27 cellular contexts compared by ENCODE assay signal in genomic region chr10:2893991-2894390, GRCh38.
"Had no signal": no experiment of that assay in that cellular context is flagged by ENCODE, and none has a peak within 500 bp of the region (broad histone marks: within the 10 kb centered on the region; RNA-seq: fewer than 3 reads in every experiment).

No MANE protein-coding gene starts in this region.

- H3K4me1 Mint-ChIP-seq: naive thymus-derived CD8-positive, alpha-beta T cell; neural crest cell; stimulated activated effector memory CD8-positive, alpha-beta T cell treated with anti-CD3 and anti-CD28 coated beads, Interleukin-12 subunit alpha, Interleukin-12 subunit beta, amount 100 ng/mL, for 72 hours; stimulated activated naive B cell treated with anti-CD40 and anti-IgM and Interleukin-4, amounts not matched to agents 10 μg/mL and 1 μg/mL and 100 μg/mL, for 72 hours had no signal

- H3K27ac Mint-ChIP-seq: natural killer cell treated with Interleukin-12 subunit alpha and Interleukin-12 subunit beta and Interleukin-15 and Interleukin-18, amount 100 ng/mL, for 72 hours; nephron progenitor cell; stimulated activated effector memory CD8-positive, alpha-beta T cell treated with anti-CD3 and anti-CD28 coated beads, Interleukin-12 subunit alpha, Interleukin-12 subunit beta, amount 100 ng/mL, for 72 hours; stimulated activated naive B cell treated with anti-CD40 and anti-IgM and Interleukin-4, amounts not matched to agents 10 μg/mL and 1 μg/mL and 100 μg/mL, for 72 hours; stimulated activated naive CD8-positive, alpha-beta T cell treated with anti-CD3 and anti-CD28 coated beads, Interleukin-15, Interleukin-2, amounts not matched to agents 100 ng/mL and 50 ng/mL, for 24 hours had no signal

- H3K4me1 ChIP-seq: pancreas, prostate gland, right lobe of liver, sigmoid colon, stomach, thyroid gland, tibial nerve, upper lobe of left lung, vagina had no signal

- H3K4me3 Mint-ChIP-seq: naive thymus-derived CD8-positive, alpha-beta T cell; natural killer cell treated with Interleukin-12 subunit alpha and Interleukin-12 subunit beta and Interleukin-15 and Interleukin-18, amount 100 ng/mL, for 72 hours; nephron progenitor cell; neural crest cell; stimulated activated effector memory CD8-positive, alpha-beta T cell treated with anti-CD3 and anti-CD28 coated beads, Interleukin-12 subunit alpha, Interleukin-12 subunit beta, amount 100 ng/mL, for 72 hours; stimulated activated naive B cell treated with anti-CD40 and anti-IgM and Interleukin-4, amounts not matched to agents 10 μg/mL and 1 μg/mL and 100 μg/mL, for 72 hours; stimulated activated naive CD8-positive, alpha-beta T cell treated with anti-CD3 and anti-CD28 coated beads, Interleukin-15, Interleukin-2, amounts not matched to agents 100 ng/mL and 50 ng/mL, for 24 hours had no signal

- DNase-seq: naive thymus-derived CD8-positive, alpha-beta T cell; nephron progenitor cell; occipital lobe; pancreas; retina; right cardiac atrium; right lobe of liver; sigmoid colon; small intestine; stimulated activated CD4-positive, alpha-beta T cell treated with anti-CD3 and anti-CD28 coated beads, Interleukin-15, amount 100 ng/mL, for 24 hours; stimulated activated CD4-positive, alpha-beta T cell treated with anti-CD3 and anti-CD28 coated beads, Interleukin-2, amount 100 ng/mL, for 24 hours; stimulated activated CD4-positive, alpha-beta T cell treated with anti-CD3 and anti-CD28 coated beads, Interleukin-2, amount 100 ng/mL, for 48 hours; stimulated activated CD4-positive, alpha-beta T cell treated with anti-CD3 and anti-CD28 coated beads, Interleukin-4, amount 100 ng/mL, for 24 hours; stimulated activated naive B cell treated with anti-CD40 and anti-IgM and Interleukin-4, amounts not matched to agents 10 μg/mL and 1 μg/mL and 100 μg/mL, for 72 hours; stimulated activated naive CD4-positive, alpha-beta T cell treated with Interleukin-2 at 50 U/mL for 16 hours; stomach; thyroid gland; trophoblast cell; upper lobe of left lung had no signal

- H3K9me3 ChIP-seq: pancreas, prostate gland, right lobe of liver, sigmoid colon, stomach, thoracic aorta, thyroid gland, tibial nerve, upper lobe of left lung, vagina had no signal

- H3K4me3 ChIP-seq: pancreas, prostate gland, right lobe of liver, sigmoid colon, stomach, thoracic aorta, thyroid gland, tibial nerve, upper lobe of left lung, vagina had no signal

- ATAC-seq: naive thymus-derived CD8-positive, alpha-beta T cell; natural killer cell treated with Interleukin-12 subunit alpha and Interleukin-12 subunit beta and Interleukin-15 and Interleukin-18, amount 100 ng/mL, for 72 hours; pancreas; right cardiac atrium; right lobe of liver; stimulated activated effector memory CD8-positive, alpha-beta T cell treated with anti-CD3 and anti-CD28 coated beads, Interleukin-12 subunit alpha, Interleukin-12 subunit beta, amount 100 ng/mL, for 72 hours; stimulated activated naive B cell treated with anti-CD40 and anti-IgM and Interleukin-4, amounts not matched to agents 10 μg/mL and 1 μg/mL and 100 μg/mL, for 72 hours had no signal

- H3K27me3 ChIP-seq: pancreas, right lobe of liver, sigmoid colon, thyroid gland, tibial nerve, upper lobe of left lung, vagina had no signal

- H3K36me3 Mint-ChIP-seq: naive thymus-derived CD8-positive, alpha-beta T cell; natural killer cell treated with Interleukin-12 subunit alpha and Interleukin-12 subunit beta and Interleukin-15 and Interleukin-18, amount 100 ng/mL, for 72 hours; stimulated activated effector memory CD8-positive, alpha-beta T cell treated with anti-CD3 and anti-CD28 coated beads, Interleukin-12 subunit alpha, Interleukin-12 subunit beta, amount 100 ng/mL, for 72 hours; stimulated activated naive B cell treated with anti-CD40 and anti-IgM and Interleukin-4, amounts not matched to agents 10 μg/mL and 1 μg/mL and 100 μg/mL, for 72 hours had no signal

- H3K27ac ChIP-seq: pancreas, prostate gland, right lobe of liver, sigmoid colon, stomach, thoracic aorta, thyroid gland, tibial nerve, upper lobe of left lung, vagina had no signal

- H3K36me3 ChIP-seq: pancreas, prostate gland, right lobe of liver, sigmoid colon, stomach, thoracic aorta, thyroid gland, tibial nerve, upper lobe of left lung, vagina had no signal

- H3K9me3 Mint-ChIP-seq: naive thymus-derived CD8-positive, alpha-beta T cell; natural killer cell treated with Interleukin-12 subunit alpha and Interleukin-12 subunit beta and Interleukin-15 and Interleukin-18, amount 100 ng/mL, for 72 hours; nephron progenitor cell; neural crest cell; stimulated activated effector memory CD8-positive, alpha-beta T cell treated with anti-CD3 and anti-CD28 coated beads, Interleukin-12 subunit alpha, Interleukin-12 subunit beta, amount 100 ng/mL, for 72 hours; stimulated activated naive B cell treated with anti-CD40 and anti-IgM and Interleukin-4, amounts not matched to agents 10 μg/mL and 1 μg/mL and 100 μg/mL, for 72 hours; stimulated activated naive CD8-positive, alpha-beta T cell treated with anti-CD3 and anti-CD28 coated beads, Interleukin-15, Interleukin-2, amounts not matched to agents 100 ng/mL and 50 ng/mL, for 24 hours had no signal
